ENCODE assay signal across 17 cellular contexts in the genomic region with DNA sequence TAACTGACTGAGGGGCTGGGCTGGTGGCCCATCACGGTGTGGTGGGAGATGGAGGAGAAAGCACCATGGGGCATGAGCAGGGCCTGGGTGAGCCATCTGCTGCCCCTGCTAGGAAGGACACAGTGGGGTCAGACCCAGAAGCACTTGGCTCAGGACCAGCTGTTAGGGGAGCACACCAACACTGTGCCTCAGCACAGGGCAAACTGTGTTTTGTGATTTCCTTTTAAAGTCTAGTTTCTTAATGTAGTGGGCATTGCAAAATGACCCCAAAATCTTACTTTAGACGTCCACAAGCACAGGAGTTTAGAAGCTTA. TPM values are rescaled to one million over a fixed set of nuclear protein-coding genes. Genes with fewer than 3 reads are reported as not detected.
DNase-seq lines count a peak whose midpoint lies in the region; ATAC-seq and TF ChIP-seq lines count a peak whose summit lies in the region.
"Had no signal": no experiment of that assay in that cellular context is flagged by ENCODE, and none has a peak within 500 bp of the region (broad histone marks: within the 10 kb centered on the region; RNA-seq: fewer than 3 reads in every experiment).

No MANE protein-coding gene starts in this region.

- TF ChIP-seq CTCF in endothelial cell (IDR thresholded peaks at IDR 0.05; ENCODE audit: unreplicated experiment): no peak

- peak overlapping the region; percentile 17 for H3K27ac Mint-ChIP-seq in T-helper 1 cell treated with Interleukin-12 subunit alpha and Interleukin-12 subunit beta and Interleukin-4 antibody, amounts not matched to agents 30 μg/mL and 1 μg/mL, for 36 hours
- peak overlapping the region in 1 of 2 donors; percentile 54 for H3K27ac Mint-ChIP-seq in stimulated activated naive CD8-positive, alpha-beta T cell treated with anti-CD3 and anti-CD28 coated beads, Interleukin-15, amount 100 ng/mL, for 72 hours
- no peak overlapping the region for H3K27ac Mint-ChIP-seq in endothelial cell (ENCODE audit: unreplicated experiment)
- H3K27ac Mint-ChIP-seq: activated B cell treated with CpG ODN at 0.5 μM for 24 hours had no signal

- no peak overlapping the region for H3K4me3 Mint-ChIP-seq in T-helper 1 cell treated with Interleukin-12 subunit alpha and Interleukin-12 subunit beta and Interleukin-4 antibody, amounts not matched to agents 30 μg/mL and 1 μg/mL, for 36 hours
- H3K4me3 Mint-ChIP-seq in stimulated activated naive CD8-positive, alpha-beta T cell treated with anti-CD3 and anti-CD28 coated beads, Interleukin-15, amount 100 ng/mL, for 72 hours: no peak overlapping the region
- H3K4me3 Mint-ChIP-seq in endothelial cell (ENCODE audit: unreplicated experiment): peak overlapping the region; percentile 39
- H3K4me3 Mint-ChIP-seq: activated B cell treated with CpG ODN at 0.5 μM for 24 hours; activated naive CD4-positive, alpha-beta T cell treated with anti-CD3 and anti-CD28 coated beads, Interleukin-2, amount 50 U/mL, for 24 hours; stimulated activated naive CD8-positive, alpha-beta T cell treated with anti-CD3 and anti-CD28 coated beads, Interleukin-15, Interleukin-2, amounts not matched to agents 100 ng/mL and 50 ng/mL, for 24 hours had no signal

- DNase-seq in T-helper 1 cell (no peak), endothelial cell (ENCODE audit: low spot score) (no peak), NCI-H2107 (lab: John Stamatoyannopoulos, UW) (no peak)
- DNase-seq in stimulated activated naive CD8-positive, alpha-beta T cell treated with anti-CD3 and anti-CD28 coated beads, Interleukin-15, amount 100 ng/mL, for 72 hours: no peak
- no peak for DNase-seq in stimulated activated naive CD8-positive, alpha-beta T cell treated with anti-CD3 and anti-CD28 coated beads, Interleukin-15, Interleukin-2, amounts not matched to agents 100 U/mL and 50 U/mL, for 24 hours
- DNase-seq in activated effector memory CD4-positive, alpha-beta T cell treated with anti-CD3 and anti-CD28 coated beads, Interleukin-2, amount 50 U/mL, for 16 hours: no peak
- DNase-seq: activated B cell treated with CpG ODN at 0.5 μM for 24 hours, DMS153, GF-D8, mammary epithelial cell, NCI-H1105, NCI-H524 treated with DMSO at 0.1 percent for 48 hours, upper lobe of left lung had no signal

- peaks cover 14% of the 10 kb centered on the region for H3K4me1 Mint-ChIP-seq in T-helper 1 cell treated with Interleukin-12 subunit alpha and Interleukin-12 subunit beta and Interleukin-4 antibody, amounts not matched to agents 30 μg/mL and 1 μg/mL, for 36 hours (ENCODE audit: low read depth)
- no peaks in the 10 kb centered on the region for H3K4me1 Mint-ChIP-seq in stimulated activated naive CD8-positive, alpha-beta T cell treated with anti-CD3 and anti-CD28 coated beads, Interleukin-15, amount 100 ng/mL, for 72 hours
- no peaks in the 10 kb centered on the region for H3K4me1 Mint-ChIP-seq in endothelial cell (ENCODE audit: unreplicated experiment)
- H3K4me1 Mint-ChIP-seq: activated B cell treated with CpG ODN at 0.5 μM for 24 hours; activated naive CD4-positive, alpha-beta T cell treated with anti-CD3 and anti-CD28 coated beads, Interleukin-2, amount 50 U/mL, for 24 hours had no signal

- peak; percentile 14 for ATAC-seq in stimulated activated naive CD8-positive, alpha-beta T cell treated with anti-CD3 and anti-CD28 coated beads, Interleukin-15, amount 100 ng/mL, for 72 hours
- ATAC-seq in stimulated activated naive CD8-positive, alpha-beta T cell treated with anti-CD3 and anti-CD28 coated beads, Interleukin-15, Interleukin-2, amounts not matched to agents 100 U/mL and 50 U/mL, for 24 hours: no peak
- no peak for ATAC-seq in HG03460 (IDR thresholded peaks at IDR 0.05; ENCODE audit: unreplicated experiment)

- no peaks in the 10 kb centered on the region for H3K9me3 Mint-ChIP-seq in T-helper 1 cell treated with Interleukin-12 subunit alpha and Interleukin-12 subunit beta and Interleukin-4 antibody, amounts not matched to agents 30 μg/mL and 1 μg/mL, for 36 hours
- no peaks in the 10 kb centered on the region for H3K9me3 Mint-ChIP-seq in stimulated activated naive CD8-positive, alpha-beta T cell treated with anti-CD3 and anti-CD28 coated beads, Interleukin-15, amount 100 ng/mL, for 72 hours
- no peaks in the 10 kb centered on the region for H3K9me3 Mint-ChIP-seq in endothelial cell (ENCODE audit: unreplicated experiment)
- H3K9me3 Mint-ChIP-seq: activated B cell treated with CpG ODN at 0.5 μM for 24 hours; activated naive CD4-positive, alpha-beta T cell treated with anti-CD3 and anti-CD28 coated beads, Interleukin-2, amount 50 U/mL, for 24 hours; stimulated activated naive CD8-positive, alpha-beta T cell treated with anti-CD3 and anti-CD28 coated beads, Interleukin-15, Interleukin-2, amounts not matched to agents 100 ng/mL and 50 ng/mL, for 24 hours had no signal

- H3K27me3 Mint-ChIP-seq in T-helper 1 cell treated with Interleukin-12 subunit alpha and Interleukin-12 subunit beta and Interleukin-4 antibody, amounts not matched to agents 30 μg/mL and 1 μg/mL, for 36 hours (ENCODE audit: low read depth): no peaks in the 10 kb centered on the region
- H3K27me3 Mint-ChIP-seq in stimulated activated naive CD8-positive, alpha-beta T cell treated with anti-CD3 and anti-CD28 coated beads, Interleukin-15, amount 100 ng/mL, for 72 hours: no peaks in the 10 kb centered on the region
- H3K27me3 Mint-ChIP-seq in endothelial cell (ENCODE audit: unreplicated experiment): peaks cover 2% of the 10 kb centered on the region
- H3K27me3 Mint-ChIP-seq: activated B cell treated with CpG ODN at 0.5 μM for 24 hours; activated naive CD4-positive, alpha-beta T cell treated with anti-CD3 and anti-CD28 coated beads, Interleukin-2, amount 50 U/mL, for 24 hours; stimulated activated naive CD8-positive, alpha-beta T cell treated with anti-CD3 and anti-CD28 coated beads, Interleukin-15, Interleukin-2, amounts not matched to agents 100 ng/mL and 50 ng/mL, for 24 hours had no signal

- peaks cover 42% of the 10 kb centered on the region for H3K36me3 Mint-ChIP-seq in T-helper 1 cell treated with Interleukin-12 subunit alpha and Interleukin-12 subunit beta and Interleukin-4 antibody, amounts not matched to agents 30 μg/mL and 1 μg/mL, for 36 hours (ENCODE audit: low read depth)
- peaks cover 17% of the 10 kb centered on the region for H3K36me3 Mint-ChIP-seq in endothelial cell (ENCODE audit: low read depth, unreplicated experiment)

RNA-seq across cellular contexts. Expression of a gene that starts 41.2 kb away (rescaled TPM):
- 25.6 TPM for total RNA-seq in endothelial cell (ENCODE audit: unreplicated experiment)
